ENCODE assay signal across 24 cellular contexts in the genomic region with DNA sequence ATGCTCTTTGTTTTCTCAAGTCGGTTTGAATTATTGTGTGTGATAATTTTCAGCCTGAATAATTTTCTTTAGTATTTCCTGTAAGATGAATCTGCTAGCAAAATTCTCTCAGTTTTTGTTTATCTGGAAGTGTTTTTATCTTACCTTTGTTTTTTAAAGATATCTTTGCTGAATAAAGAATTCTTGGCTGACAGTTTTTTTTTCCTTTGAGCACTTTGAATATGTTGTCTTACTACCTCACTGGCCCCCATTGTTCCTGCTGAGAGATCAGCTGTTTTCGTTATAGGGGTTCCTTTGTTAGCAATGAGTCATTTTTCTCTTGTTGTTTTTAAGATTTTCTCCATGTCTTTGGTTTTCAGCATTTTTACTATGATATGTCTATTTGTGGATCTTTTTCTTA.
"Had no signal": no experiment of that assay in that cellular context is flagged by ENCODE, and none has a peak within 500 bp of the region (broad histone marks: within the 10 kb centered on the region; RNA-seq: fewer than 3 reads in every experiment).

No MANE protein-coding gene starts in this region.

- DNase-seq: IMR-90, Karpas-422, KG1, MM.1S, NCI-H1092 treated with DMSO at 0.1 percent for 48 hours, NCI-H1417, NCI-H1436 treated with DMSO at 0.1 percent for 48 hours, NCI-H1694 treated with DMSO at 0.1 percent for 48 hours, NCI-H1930, NCI-H2081, NCI-H2107, NCI-H226, NCI-H446, NCI-H510A, NCI-H524 treated with DMSO at 0.1 percent for 48 hours, NCI-H69, NCI-H774, PC-3, SHP77, SK-N-SH, SW 1271 had no signal

- ATAC-seq: HepG2, Panc1, PC-3 had no signal

- H3K27ac ChIP-seq: RWPE1 had no signal
